ENCODE assay signal across 26 cellular contexts in genomic region chr11:103862827-103863213, GRCh38.
DNase-seq lines count a peak whose midpoint lies in the region; ATAC-seq, FAIRE-seq and TF ChIP-seq lines count a peak whose summit lies in the region.
"Had no signal": no experiment of that assay in that cellular context is flagged by ENCODE, and none has a peak within 500 bp of the region (broad histone marks: within the 10 kb centered on the region; RNA-seq: fewer than 3 reads in every experiment).

No MANE protein-coding gene starts in this region.

- H3K9me3 Mint-ChIP-seq in neural progenitor cell = no peaks in the 10 kb centered on the region
- H3K9me3 Mint-ChIP-seq: activated CD4-positive, alpha-beta memory T cell treated with anti-CD3 and anti-CD28 coated beads for 36 hours; T-helper 2 cell treated with Interferon-gamma antibody and Interleukin-4, amounts not matched to agents 5 μg/mL and 100 μg/mL, for 36 hours had no signal

- H3K4me3 ChIP-seq in K562 (no peak overlapping the region), neural progenitor cell (no peak overlapping the region)
- H3K4me3 ChIP-seq: esophagus muscularis mucosa, gastrocnemius medialis, right lobe of liver had no signal

- H2AFZ ChIP-seq in K562 (ENCODE audit: low read depth, low read length) (no peak overlapping the region), neural progenitor cell (replicated peaks) (no peak overlapping the region)
- H2AFZ ChIP-seq: parathyroid adenoma had no signal

- no peaks in the 10 kb centered on the region for H3K9me1 ChIP-seq in K562 (ENCODE audit: control insufficient read depth, insufficient read depth, low read length)

- 0% methylated on average over 3 of the region's 3 CpGs for WGBS in K562 (ENCODE audit: insufficient coverage, low coverage, missing lambda C conversion rate)

- TF ChIP-seq RAD21 in K562 (CRISPR knock-in tag; conservative IDR thresholded peaks at IDR 0.05 in 1 of 2, IDR thresholded peaks at IDR 0.05 in 1 of 2) = no peak

- CTCF ChIA-PET in K562 (lab: Yijun Ruan, JAX; ENCODE audit: low intra/inter-chr PET ratio) = no interaction called here

- POLR2A ChIA-PET in K562 (lab: Yijun Ruan, JAX) = no interaction called here

- intact Hi-C loops in K562 (cut with micrococcal nuclease) = no loop called here

- H3K4me3 Mint-ChIP-seq in neural progenitor cell = no peak overlapping the region
- H3K4me3 Mint-ChIP-seq: activated CD4-positive, alpha-beta memory T cell treated with anti-CD3 and anti-CD28 coated beads for 36 hours; naive thymus-derived CD8-positive, alpha-beta T cell; T-helper 2 cell treated with Interferon-gamma antibody and Interleukin-4, amounts not matched to agents 5 μg/mL and 100 μg/mL, for 36 hours had no signal

- H3K4me1 Mint-ChIP-seq in neural progenitor cell = peaks cover 11% of the 10 kb centered on the region
- H3K4me1 Mint-ChIP-seq: naive thymus-derived CD8-positive, alpha-beta T cell had no signal

- no peaks in the 10 kb centered on the region for H3K9me3 ChIP-seq in K562 (replicated peaks; ENCODE audit: control insufficient read depth, insufficient read depth, low read depth, low read length)
- no peaks in the 10 kb centered on the region for H3K9me3 ChIP-seq in neural progenitor cell (ENCODE audit: low read depth)
- H3K9me3 ChIP-seq: BE2C, esophagus muscularis mucosa, gastrocnemius medialis, right lobe of liver had no signal

- H3K36me3 Mint-ChIP-seq in neural progenitor cell = no peaks in the 10 kb centered on the region
- H3K36me3 Mint-ChIP-seq: activated CD4-positive, alpha-beta memory T cell treated with anti-CD3 and anti-CD28 coated beads for 36 hours; naive thymus-derived CD8-positive, alpha-beta T cell had no signal

- no peaks in the 10 kb centered on the region for H3K27me3 Mint-ChIP-seq in neural progenitor cell (ENCODE audit: insufficient read depth, low read depth)
- H3K27me3 Mint-ChIP-seq: activated CD4-positive, alpha-beta memory T cell treated with anti-CD3 and anti-CD28 coated beads for 36 hours had no signal

- H3K36me3 ChIP-seq in K562 (ENCODE audit: control insufficient read depth, insufficient read depth, low read length) (no peaks in the 10 kb centered on the region), neural progenitor cell (no peaks in the 10 kb centered on the region)
- H3K36me3 ChIP-seq: BE2C, esophagus muscularis mucosa, gastrocnemius medialis, right lobe of liver had no signal

- H3K9ac ChIP-seq in K562 (ENCODE audit: insufficient read depth in 1 of 2, low read depth in 2 of 2, low read length in 2 of 2) = no peak overlapping the region
- H3K9ac ChIP-seq in neural progenitor cell = no peak overlapping the region
- H3K9ac ChIP-seq: parathyroid adenoma had no signal

- TF ChIP-seq POLR2A in K562 (conservative IDR thresholded peaks at IDR 0.05) = no peak

- no peak overlapping the region for H3K27ac ChIP-seq in K562 (ENCODE audit: extremely low read depth, low read depth, low read length)
- H3K27ac ChIP-seq in neural progenitor cell = no peak overlapping the region
- H3K27ac ChIP-seq: esophagus muscularis mucosa, gastrocnemius medialis, parathyroid adenoma, right lobe of liver had no signal

- H3K4me2 ChIP-seq in K562 (ENCODE audit: insufficient read depth, low read length) (no peak overlapping the region), neural progenitor cell (no peak overlapping the region)

- DNase-seq in K562 (ENCODE audit: extremely low read depth in 1 of 4, low spot score in 3 of 4) (no peak), neural progenitor cell (ENCODE audit: low spot score) (peak; percentile 13), DMS 273 (lab: John Stamatoyannopoulos, UW; ENCODE audit: unreplicated experiment) (no peak)
- no peak for DNase-seq in activated CD8-positive, alpha-beta memory T cell treated with anti-CD3 and anti-CD28 coated beads, Interleukin-2, amount 50 U/mL, for 48 hours
- DNase-seq: activated CD4-positive, alpha-beta memory T cell treated with anti-CD3 and anti-CD28 coated beads for 36 hours; activated naive CD4-positive, alpha-beta T cell; activated T-cell treated with anti-CD3 and anti-CD28 coated beads for 4 hours; amniotic stem cell; BE2C; central memory CD4-positive, alpha-beta T cell; gastrocnemius medialis; hypothalamus; naive thymus-derived CD8-positive, alpha-beta T cell; NCI-H1694 treated with DMSO at 0.1 percent for 48 hours; NCI-H2227 treated with DMSO at 0.1 percent for 48 hours; NCI-H774; right lobe of liver had no signal

- peak; percentile 33 for ATAC-seq in GM18909 (IDR thresholded peaks at IDR 0.05; ENCODE audit: poor library complexity, unreplicated experiment)
- peak; percentile 12 for ATAC-seq in HG03378 (IDR thresholded peaks at IDR 0.05; ENCODE audit: unreplicated experiment)
- no peak for ATAC-seq in K562
- no peak for ATAC-seq in HG02884 (IDR thresholded peaks at IDR 0.05; ENCODE audit: unreplicated experiment)
- ATAC-seq: gastrocnemius medialis; HCT116; naive thymus-derived CD8-positive, alpha-beta T cell; right lobe of liver had no signal

- FAIRE-seq in K562 (lab: Jason Lieb, UNC) = no peak
- FAIRE-seq: D721Med, RCC 7860 had no signal

- TF ChIP-seq EP300 in K562 (IDR thresholded peaks at IDR 0.05; ENCODE audit: low read length) = no peak

- no peak overlapping the region for H3K27ac Mint-ChIP-seq in neural progenitor cell
- H3K27ac Mint-ChIP-seq: activated CD4-positive, alpha-beta memory T cell treated with anti-CD3 and anti-CD28 coated beads for 36 hours; naive thymus-derived CD8-positive, alpha-beta T cell; T-helper 2 cell treated with Interferon-gamma antibody and Interleukin-4, amounts not matched to agents 5 μg/mL and 100 μg/mL, for 36 hours had no signal

- no peaks in the 10 kb centered on the region for H3K79me2 ChIP-seq in K562 (ENCODE audit: control insufficient read depth, insufficient read depth, low read length)
- H3K79me2 ChIP-seq in neural progenitor cell (ENCODE audit: low read depth) = no peaks in the 10 kb centered on the region
- H3K79me2 ChIP-seq: parathyroid adenoma had no signal

- H3F3A ChIP-seq in neural progenitor cell (ENCODE audit: low read depth) = no peaks in the 10 kb centered on the region

- H4K20me1 ChIP-seq in K562 (replicated peaks; ENCODE audit: control insufficient read depth, insufficient read depth, low read length) (no peaks in the 10 kb centered on the region), neural progenitor cell (ENCODE audit: low read depth) (no peaks in the 10 kb centered on the region)

- BruUV-seq in K562 (replicated peaks; lab: Mats Ljungman, UMichigan) = no TSS peak

- no peaks in the 10 kb centered on the region for H3K27me3 ChIP-seq in K562 (ENCODE audit: control insufficient read depth in 2 of 2, insufficient read depth in 2 of 2, low read length in 2 of 2)
- no peaks in the 10 kb centered on the region for H3K27me3 ChIP-seq in neural progenitor cell
- H3K27me3 ChIP-seq: BE2C, esophagus muscularis mucosa, gastrocnemius medialis, right lobe of liver had no signal

- in situ Hi-C loops in K562 (cut with MboI) = no loop called here

- TF ChIP-seq CTCF in K562 (IDR thresholded peaks at IDR 0.05 in 2 of 3, conservative IDR thresholded peaks at IDR 0.05 in 1 of 3; ENCODE audit: insufficient read depth in 2 of 3, low read depth in 1 of 3, low read length in 3 of 3) (no peak), neural progenitor cell (IDR thresholded peaks at IDR 0.05) (peak; percentile 14)

- H3K4me1 ChIP-seq in K562 (replicated peaks in 1 of 2; ENCODE audit: control insufficient read depth in 2 of 2, insufficient read depth in 2 of 2, low read length in 2 of 2) = no peaks in the 10 kb centered on the region
- peaks cover 4% of the 10 kb centered on the region for H3K4me1 ChIP-seq in neural progenitor cell
- H3K4me1 ChIP-seq: BE2C, esophagus muscularis mucosa, gastrocnemius medialis, parathyroid adenoma, right lobe of liver had no signal

TF ChIP-seq in K562, 482 proteins besides CTCF, POLR2A, EP300 and RAD21:
- TF ChIP-seq RBBP5 (IDR thresholded peaks at IDR 0.05; ENCODE audit: borderline replicate concordance, insufficient read depth, low read length, poor library complexity, severe bottlenecking) (no peak), ZFP1 (CRISPR knock-in tag; IDR thresholded peaks at IDR 0.05) (peak; percentile 81)

Comparison
In these comparisons a context has a peak if more than half of its experiments do, and no peak if none do; other contexts are left out.
1. ATAC-seq: peak in GM18909 (single experiment) and HG03378 (single experiment); none in K562 (single experiment) and HG02884 (single experiment).